ENCODE assay signal across 3 cellular contexts in genomic region chr11:107849791-107850190, GRCh38.
TF ChIP-seq lines count a peak whose summit lies in the region.

No MANE protein-coding gene starts in this region.

TF ChIP-seq in SK-N-SH treated with all-trans-retinoic acid at 6 μM for 48 hours, 23 proteins besides CTCF, POLR2A, EP300 and RAD21 (continued from another document):
- TF ChIP-seq TCF4 (CRISPR knock-in tag; IDR thresholded peaks at IDR 0.05; ENCODE audit: borderline replicate concordance), result no peak
- TF ChIP-seq PATZ1 (CRISPR knock-in tag; IDR thresholded peaks at IDR 0.05; ENCODE audit: borderline replicate concordance), result no peak
- no peak for TF ChIP-seq ZC3H10 (CRISPR knock-in tag; IDR thresholded peaks at IDR 0.05)

TF ChIP-seq in SK-N-SH, 30 proteins besides CTCF, POLR2A, EP300 and RAD21 (continued from another document):
- no peak for TF ChIP-seq POLR2AphosphoS5 (IDR thresholded peaks at IDR 0.05; ENCODE audit: low read depth, low read length)
- TF ChIP-seq FOXM1 (IDR thresholded peaks at IDR 0.05; ENCODE audit: low read depth), result no peak
- no peak for TF ChIP-seq MEF2A (IDR thresholded peaks at IDR 0.05; ENCODE audit: borderline replicate concordance, low read depth)
- no peak for TF ChIP-seq EZH2phosphoT487 (IDR thresholded peaks at IDR 0.05; ENCODE audit: borderline replicate concordance, low read depth)
- TF ChIP-seq USF1 (IDR thresholded peaks at IDR 0.05; ENCODE audit: borderline replicate concordance, low read depth), result no peak
- no peak for TF ChIP-seq TCF12 (IDR thresholded peaks at IDR 0.05)
- TF ChIP-seq PBX3 (IDR thresholded peaks at IDR 0.05), result no peak
- no peak for TF ChIP-seq RFX5 (IDR thresholded peaks at IDR 0.05; ENCODE audit: low read length)
- no peak for TF ChIP-seq USF2 (IDR thresholded peaks at IDR 0.05; ENCODE audit: borderline replicate concordance, low read depth, low read length)
- no peak for TF ChIP-seq MXI1 (IDR thresholded peaks at IDR 0.05; ENCODE audit: low read depth, low read length)
- no peak for TF ChIP-seq FOSL2 (IDR thresholded peaks at IDR 0.05; ENCODE audit: borderline replicate concordance, low read depth)
- no peak for TF ChIP-seq SIN3A (IDR thresholded peaks at IDR 0.05; ENCODE audit: borderline replicate concordance, low read depth, low read length)
- TF ChIP-seq GABPA (IDR thresholded peaks at IDR 0.05; ENCODE audit: low read depth), result no peak
- TF ChIP-seq NFIC (IDR thresholded peaks at IDR 0.05; ENCODE audit: borderline replicate concordance), result no peak
- no peak for TF ChIP-seq ELF1 (IDR thresholded peaks at IDR 0.05)

TF ChIP-seq in K562, 482 proteins besides CTCF, POLR2A, EP300 and RAD21:
- no peak for TF ChIP-seq CBX2 (IDR thresholded peaks at IDR 0.05; ENCODE audit: insufficient read depth, low read length, poor library complexity, severe bottlenecking)
- no peak for TF ChIP-seq SAFB2 (IDR thresholded peaks at IDR 0.05; ENCODE audit: borderline replicate concordance, low read depth, low read length, severe bottlenecking)
- no peak for TF ChIP-seq SNRNP70 (optimal IDR thresholded peaks at IDR 0.05; ENCODE audit: low read depth, low read length)
